9 cellular contexts compared by ENCODE assay signal in genomic region chr6:55276745-55277627, GRCh38. TPM values are rescaled to one million over a fixed set of nuclear protein-coding genes. Genes with fewer than 3 reads are reported as not detected.
A peak's percentile ranks its signal among the peaks of the same experiment; 100 is the strongest.
DNase-seq lines count a peak whose midpoint lies in the region; ATAC-seq and TF ChIP-seq lines count a peak whose summit lies in the region.
"Had no signal": no experiment of that assay in that cellular context is flagged by ENCODE, and none has a peak within 500 bp of the region (broad histone marks: within the 10 kb centered on the region; RNA-seq: fewer than 3 reads in every experiment).

No MANE protein-coding gene starts in this region.

- H3K27me3 ChIP-seq in ascending aorta = no peaks in the 10 kb centered on the region

- peak; percentile 3 to 38 (median 10) for TF ChIP-seq CTCF in ascending aorta (IDR thresholded peaks at IDR 0.05)

- no peaks in the 10 kb centered on the region for H3K9me3 ChIP-seq in ascending aorta

- DNase-seq in NCI-H2171 treated with DMSO at 0.1 percent for 48 hours (lab: John Stamatoyannopoulos, UW) (peak; percentile 38), NCI-H2171 (lab: John Stamatoyannopoulos, UW) (no peak), NCI-H345 treated with DMSO at 0.1 percent for 48 hours (lab: John Stamatoyannopoulos, UW; ENCODE audit: unreplicated experiment) (peak; percentile 26), ascending aorta (ENCODE audit: low spot score in 2 of 2) (no peak), iPS DF 19.7 (ENCODE audit: low read depth, low spot score) (peak; percentile 28), superior temporal gyrus (ENCODE audit: extremely low spot score) (peak; percentile 74), epidermal melanocyte (ENCODE audit: insufficient read length, low spot score) (no peak)

- no peaks in the 10 kb centered on the region for H3K36me3 ChIP-seq in ascending aorta

- intact Hi-C loops in ascending aorta (cut with DNase I) = loop anchor here (5.0 kb wide), 1 partner anchor 675 kb away; no protein-coding TSS in a partner anchor

- no peak overlapping the region for H3K27ac ChIP-seq in ascending aorta

- ATAC-seq in HG02970 (IDR thresholded peaks at IDR 0.05; ENCODE audit: low FRiP score, unreplicated experiment) = peak; percentile 53

- H3K4me3 ChIP-seq in ascending aorta = no peak overlapping the region

- H3K4me1 ChIP-seq in ascending aorta = no peaks in the 10 kb centered on the region

RNA-seq across cellular contexts. Expression of gene GFRAL, which starts 50.3 kb away (rescaled TPM):
- not detected for total RNA-seq in ascending aorta
- total RNA-seq: CD4-positive, CD25-positive, alpha-beta regulatory T cell had no signal

Comparison
In these comparisons a context has a peak if more than half of its experiments do, and no peak if none do; other contexts are left out.
1. DNase-seq: peak in NCI-H2171 treated with DMSO at 0.1 percent for 48 hours (single experiment), NCI-H345 treated with DMSO at 0.1 percent for 48 hours (single experiment), iPS DF 19.7 (single experiment) and superior temporal gyrus (single experiment); none in NCI-H2171 (single experiment), ascending aorta (0 of 2) and epidermal melanocyte (single experiment).